Comparison of ENCODE assay signal across 8 cellular contexts in genomic region chr3:180680097-180680430, GRCh38. TPM values are rescaled to one million over a fixed set of nuclear protein-coding genes. Genes with fewer than 3 reads are reported as not detected.
DNase-seq lines count a peak whose midpoint lies in the region; ATAC-seq, FAIRE-seq and TF ChIP-seq lines count a peak whose summit lies in the region.

No MANE protein-coding gene starts in this region.

- peaks cover 50% of the 10 kb centered on the region for H3K27me3 Mint-ChIP-seq in activated CD8-positive, alpha-beta T cell treated with anti-CD3 and anti-CD28 coated beads for 36 hours
- peaks cover 42% of the 10 kb centered on the region for H3K27me3 Mint-ChIP-seq in osteocyte (ENCODE audit: unreplicated experiment)

- H3K9me3 Mint-ChIP-seq in activated CD8-positive, alpha-beta T cell treated with anti-CD3 and anti-CD28 coated beads for 36 hours, result no peaks in the 10 kb centered on the region
- no peaks in the 10 kb centered on the region for H3K9me3 Mint-ChIP-seq in osteocyte (ENCODE audit: unreplicated experiment)

- H3K4me3 Mint-ChIP-seq in activated CD8-positive, alpha-beta T cell treated with anti-CD3 and anti-CD28 coated beads for 36 hours, result peak overlapping the region; percentile 77
- peak overlapping the region; percentile 84 for H3K4me3 Mint-ChIP-seq in osteocyte (ENCODE audit: unreplicated experiment)

- TF ChIP-seq CTCF in A673 (conservative IDR thresholded peaks at IDR 0.05; ENCODE audit: low read depth, low read length) (peak; percentile 70), gastroesophageal sphincter (IDR thresholded peaks at IDR 0.05) (no peak), osteocyte (IDR thresholded peaks at IDR 0.05) (peak; percentile 58)
- TF ChIP-seq CTCF in activated CD8-positive, alpha-beta T cell treated with anti-CD3 and anti-CD28 coated beads for 36 hours (IDR thresholded peaks at IDR 0.05), result peak; percentile 75

- H3K27me3 ChIP-seq in A673 (replicated peaks; ENCODE audit: insufficient read depth, low read depth, low read length, poor library complexity) (peaks cover 63% of the 10 kb centered on the region), gastroesophageal sphincter (peaks cover 27% of the 10 kb centered on the region)

- H3K4me1 ChIP-seq in A673 (ENCODE audit: insufficient read depth, low read length, poor library complexity, severe bottlenecking) (peaks cover 4% of the 10 kb centered on the region), gastroesophageal sphincter (peaks cover 0 to 21% (median 6%) of the 10 kb centered on the region in 3 donors)

- BruUV-seq in A673 (replicated peaks; lab: Mats Ljungman, UMichigan), result no TSS peak

- 1 to 5% methylated on average over 5 to 7 of the region's 7 CpGs for WGBS in gastroesophageal sphincter (ENCODE audit: low coverage in 1 of 2), 2 donors

- CTCF ChIA-PET in A673 (lab: Charles Lee), result no interaction called here
- CTCF ChIA-PET in activated CD8-positive, alpha-beta T cell treated with anti-CD3 and anti-CD28 coated beads for 36 hours (lab: Charles Lee), result interaction anchor here (1.2 kb wide), 1 partner anchor 78 kb away, joined by 4 read pairs; the partner anchor contains the start of gene TTC14

- H3K27ac Mint-ChIP-seq in activated CD8-positive, alpha-beta T cell treated with anti-CD3 and anti-CD28 coated beads for 36 hours, result no peak overlapping the region
- H3K27ac Mint-ChIP-seq in osteocyte (ENCODE audit: unreplicated experiment), result peak overlapping the region; percentile 36

- ATAC-seq in HG02885 (IDR thresholded peaks at IDR 0.05; ENCODE audit: poor library complexity, unreplicated experiment), result peak; percentile 40
- peak; percentile 62 for ATAC-seq in activated CD8-positive, alpha-beta T cell treated with anti-CD3 and anti-CD28 coated beads for 36 hours
- no peak for ATAC-seq in gastroesophageal sphincter

- no peaks in the 10 kb centered on the region for H3K36me3 Mint-ChIP-seq in activated CD8-positive, alpha-beta T cell treated with anti-CD3 and anti-CD28 coated beads for 36 hours (ENCODE audit: low read depth)
- no peaks in the 10 kb centered on the region for H3K36me3 Mint-ChIP-seq in osteocyte (ENCODE audit: unreplicated experiment)

- no peaks in the 10 kb centered on the region for H3K36me3 ChIP-seq in A673 (ENCODE audit: insufficient read depth, low read length, poor library complexity, severe bottlenecking)
- H3K36me3 ChIP-seq in gastroesophageal sphincter, result no peaks in the 10 kb centered on the region

- POLR2A ChIA-PET in A673 (lab: Charles Lee; ENCODE audit: low non-redundant PET), result no interaction called here
- POLR2A ChIA-PET in activated CD8-positive, alpha-beta T cell treated with anti-CD3 and anti-CD28 coated beads for 36 hours (lab: Charles Lee), result interaction anchor here (2.1 kb wide), 1 partner anchor 78 kb away, joined by 11 read pairs; the partner anchor contains the start of gene TTC14

- no peak for TF ChIP-seq EP300 in gastroesophageal sphincter (IDR thresholded peaks at IDR 0.05)

- H3K27ac ChIP-seq in A673 (ENCODE audit: low read depth, low read length, poor library complexity, severe bottlenecking) (no peak overlapping the region), gastroesophageal sphincter (no peak overlapping the region)

- TF ChIP-seq POLR2A in gastroesophageal sphincter (IDR thresholded peaks at IDR 0.05), result no peak

- H3K9me3 ChIP-seq in A673 (ENCODE audit: low read depth, low read length, poor library complexity, severe bottlenecking) (no peaks in the 10 kb centered on the region), gastroesophageal sphincter (no peaks in the 10 kb centered on the region)

- intact Hi-C loops in A673 (cut with micrococcal nuclease; ENCODE audit: unreplicated experiment), result no loop called here
- intact Hi-C loops in activated CD8-positive, alpha-beta T cell treated with anti-CD3 and anti-CD28 coated beads for 36 hours (cut with micrococcal nuclease), result no loop called here

- H3K4me3 ChIP-seq in A673 (ENCODE audit: low read depth, low read length, poor library complexity, severe bottlenecking), result peak overlapping the region; percentile 59
- H3K4me3 ChIP-seq in gastroesophageal sphincter, result peak overlapping the region; percentile 55 to 58

- H3K4me1 Mint-ChIP-seq in activated CD8-positive, alpha-beta T cell treated with anti-CD3 and anti-CD28 coated beads for 36 hours (ENCODE audit: low read depth), result peaks cover 15% of the 10 kb centered on the region
- peaks cover 18% of the 10 kb centered on the region for H3K4me1 Mint-ChIP-seq in osteocyte (ENCODE audit: unreplicated experiment)

- peak; percentile 15 for FAIRE-seq in GM18507 (lab: Jason Lieb, UNC)
- FAIRE-seq in frontal cortex (lab: Jason Lieb, UNC), result no peak

- peak; percentile 50 for DNase-seq in A673 (ENCODE audit: low spot score)
- no peak for DNase-seq in GM18507 (ENCODE audit: extremely low spot score, insufficient read length, low read depth)
- peak; percentile 39 for DNase-seq in NCI-H1694 treated with DMSO at 0.1 percent for 48 hours (lab: John Stamatoyannopoulos, UW)
- DNase-seq in activated CD8-positive, alpha-beta T cell treated with anti-CD3 and anti-CD28 coated beads for 36 hours, result peak; percentile 62
- no peak for DNase-seq in osteocyte (ENCODE audit: extremely low spot score, unreplicated experiment)
- no peak for DNase-seq in frontal cortex (ENCODE audit: low spot score in 2 of 2)

RNA-seq across cellular contexts. Expression of gene CCDC39, which starts 0.8 kb away (rescaled TPM):
- not detected in 2 replicates for total RNA-seq in A673 (2021)
- total RNA-seq in activated CD8-positive, alpha-beta T cell treated with anti-CD3 and anti-CD28 coated beads for 36 hours, result not detected
- total RNA-seq in gastroesophageal sphincter, result not detected
- not detected in 2 replicates for total RNA-seq in osteocyte
- total RNA-seq in frontal cortex, result 0.82 TPM

Comparison
In these comparisons a context has a peak if more than half of its experiments do, and no peak if none do; other contexts are left out.
1. DNase-seq: peak in A673 (single experiment), NCI-H1694 treated with DMSO at 0.1 percent for 48 hours (single experiment) and activated CD8-positive, alpha-beta T cell treated with anti-CD3 and anti-CD28 coated beads for 36 hours (single experiment); none in GM18507 (single experiment), osteocyte (single experiment) and frontal cortex (0 of 2).
2. CTCF ChIP-seq: peak in A673 (single experiment), activated CD8-positive, alpha-beta T cell treated with anti-CD3 and anti-CD28 coated beads for 36 hours (single experiment) and osteocyte (single experiment); none in gastroesophageal sphincter (0 of 4).